22 cellular contexts compared by ENCODE assay signal in genomic region chr10:12800302-12800701, GRCh38.
DNase-seq lines count a peak whose midpoint lies in the region; ATAC-seq, FAIRE-seq and TF ChIP-seq lines count a peak whose summit lies in the region.
"Had no signal": no experiment of that assay in that cellular context is flagged by ENCODE, and none has a peak within 500 bp of the region (broad histone marks: within the 10 kb centered on the region; RNA-seq: fewer than 3 reads in every experiment).

No MANE protein-coding gene starts in this region.

- CTCF ChIA-PET in SK-N-SH (lab: Yijun Ruan, JAX) = interaction anchor here (0.8 to 5.8 kb wide), 5 partner anchors 10 to 585 kb away, joined by 3 to 28 read pairs (median 3); no protein-coding TSS in a partner anchor

- no peak overlapping the region for H2AFZ ChIP-seq in SK-N-SH (ENCODE audit: low read depth)
- no peak overlapping the region for H2AFZ ChIP-seq in astrocyte (ENCODE audit: low read depth, low read length)
- no peak overlapping the region for H2AFZ ChIP-seq in hepatocyte
- H2AFZ ChIP-seq: parathyroid adenoma had no signal

- POLR2A ChIA-PET in SK-N-SH (lab: Yijun Ruan, JAX) = no interaction called here

- 73% methylated on average over 4 of the region's 4 CpGs for WGBS in SK-N-SH (ENCODE audit: low lambda C conversion rate)
- 78% methylated on average over 4 of the region's 4 CpGs for WGBS in hepatocyte (ENCODE audit: low lambda C conversion rate, missing lambda C conversion rate)

- H3K27me3 Mint-ChIP-seq in astrocyte (ENCODE audit: low read depth, unreplicated experiment) = no peaks in the 10 kb centered on the region
- no peaks in the 10 kb centered on the region for H3K27me3 Mint-ChIP-seq in T-helper 2 cell treated with Interferon-gamma antibody and Interleukin-4, amounts not matched to agents 5 μg/mL and 100 μg/mL, for 36 hours (ENCODE audit: low read depth)
- H3K27me3 Mint-ChIP-seq: activated CD4-positive, alpha-beta T cell treated with anti-CD3 and anti-CD28 coated beads, Interleukin-2, amount 10 ng/mL, durations not matched to agents 7 days and 5 days; IgD-negative memory B cell had no signal

- H3K4me3 ChIP-seq in SK-N-SH (ENCODE audit: low read depth in 2 of 2, low read length in 1 of 2) (no peak overlapping the region), astrocyte (ENCODE audit: insufficient read depth, low read depth, low read length) (no peak overlapping the region), hepatocyte (no peak overlapping the region)
- H3K4me3 ChIP-seq: esophagus squamous epithelium, lung, skin epidermis had no signal

- 0 out of 2 replicates have a peak, but pooled peaks have one; percentile 3 for TF ChIP-seq RAD21 in SK-N-SH (IDR thresholded peaks at IDR 0.05; ENCODE audit: low read length)

- H3K4me2 ChIP-seq in SK-N-SH (no peak overlapping the region), astrocyte (ENCODE audit: low read length) (no peak overlapping the region), hepatocyte (no peak overlapping the region)

- H3K27me3 ChIP-seq in SK-N-SH (ENCODE audit: insufficient read depth) (no peaks in the 10 kb centered on the region), astrocyte (ENCODE audit: insufficient read depth, low read length) (no peaks in the 10 kb centered on the region), hepatocyte (no peaks in the 10 kb centered on the region), foreskin keratinocyte (no peaks in the 10 kb centered on the region)
- H3K27me3 ChIP-seq: esophagus squamous epithelium had no signal

- H3K4me1 ChIP-seq in SK-N-SH (ENCODE audit: control insufficient read depth in 1 of 2, insufficient read depth in 2 of 2, low read depth in 1 of 2, low read length in 1 of 2) (peaks cover 0 to 4% of the 10 kb centered on the region in 2 experiments; a peak in 2 of 4 replicates), astrocyte (ENCODE audit: insufficient read depth, low read length) (no peaks in the 10 kb centered on the region), hepatocyte (ENCODE audit: insufficient read depth) (no peaks in the 10 kb centered on the region), foreskin keratinocyte (no peaks in the 10 kb centered on the region)
- H3K4me1 ChIP-seq: parathyroid adenoma had no signal

- H3K9ac ChIP-seq in SK-N-SH (no peak overlapping the region), astrocyte (ENCODE audit: low read length) (no peak overlapping the region)
- H3K9ac ChIP-seq: parathyroid adenoma had no signal

- H3K9me3 ChIP-seq in SK-N-SH = no peaks in the 10 kb centered on the region
- H3K9me3 ChIP-seq in astrocyte (ENCODE audit: insufficient read depth, low read depth, low read length) = no peaks in the 10 kb centered on the region
- H3K9me3 ChIP-seq in hepatocyte (ENCODE audit: low read depth) = no peaks in the 10 kb centered on the region
- H3K9me3 ChIP-seq: esophagus squamous epithelium had no signal

- H3K79me2 ChIP-seq in SK-N-SH (ENCODE audit: insufficient read depth) (no peaks in the 10 kb centered on the region), astrocyte (ENCODE audit: insufficient read depth, low read length) (no peaks in the 10 kb centered on the region), hepatocyte (no peaks in the 10 kb centered on the region)
- H3K79me2 ChIP-seq: parathyroid adenoma had no signal

- no peak for ATAC-seq in SK-N-SH treated with all-trans-retinoic acid at 6 μM for 48 hours
- no peak for ATAC-seq in foreskin keratinocyte
- ATAC-seq: stimulated activated naive CD8-positive, alpha-beta T cell treated with anti-CD3 and anti-CD28 coated beads, Interleukin-15, Interleukin-2, amounts not matched to agents 100 U/mL and 50 U/mL, for 24 hours had no signal

- H4K20me1 ChIP-seq in SK-N-SH (ENCODE audit: insufficient read depth) (no peaks in the 10 kb centered on the region), astrocyte (ENCODE audit: insufficient read depth, low read length) (no peaks in the 10 kb centered on the region), hepatocyte (ENCODE audit: insufficient read depth, poor library complexity, severe bottlenecking) (no peaks in the 10 kb centered on the region)

- H3F3A ChIP-seq in SK-N-SH (replicated peaks; ENCODE audit: insufficient read depth) = no peaks in the 10 kb centered on the region

- no peaks in the 10 kb centered on the region for H3K9me3 Mint-ChIP-seq in astrocyte (ENCODE audit: unreplicated experiment)
- no peaks in the 10 kb centered on the region for H3K9me3 Mint-ChIP-seq in T-helper 2 cell treated with Interferon-gamma antibody and Interleukin-4, amounts not matched to agents 5 μg/mL and 100 μg/mL, for 36 hours
- H3K9me3 Mint-ChIP-seq: activated CD4-positive, alpha-beta T cell treated with anti-CD3 and anti-CD28 coated beads, Interleukin-2, amount 10 ng/mL, durations not matched to agents 7 days and 5 days; IgD-negative memory B cell had no signal

- H3K27ac Mint-ChIP-seq in astrocyte (ENCODE audit: unreplicated experiment) = no peak overlapping the region
- H3K27ac Mint-ChIP-seq in T-helper 2 cell treated with Interferon-gamma antibody and Interleukin-4, amounts not matched to agents 5 μg/mL and 100 μg/mL, for 36 hours = no peak overlapping the region
- H3K27ac Mint-ChIP-seq: activated CD4-positive, alpha-beta T cell treated with anti-CD3 and anti-CD28 coated beads, Interleukin-2, amount 10 ng/mL, durations not matched to agents 7 days and 5 days; IgD-negative memory B cell had no signal

- DNase-seq in SK-N-SH = no peak
- no peak for DNase-seq in astrocyte (ENCODE audit: low read depth)
- DNase-seq in hepatocyte (ENCODE audit: low spot score) = no peak
- DNase-seq in T-helper 2 cell treated with Interferon-gamma antibody and Interleukin-4, amounts not matched to agents 5 μg/mL and 100 μg/mL, for 36 hours (ENCODE audit: low spot score) = no peak
- DNase-seq in NCI-H187 (lab: John Stamatoyannopoulos, UW) = no peak
- DNase-seq in iPS-NIHi7 (ENCODE audit: extremely low spot score) = no peak
- DNase-seq in foreskin keratinocyte = no peak
- DNase-seq: activated CD4-positive, alpha-beta T cell treated with anti-CD3 and anti-CD28 coated beads, Interleukin-2, amount 10 ng/mL, durations not matched to agents 7 days and 5 days; activated CD8-positive, alpha-beta memory T cell treated with anti-CD3 and anti-CD28 coated beads, Interleukin-2, amount 50 U/mL, for 4 hours; activated effector memory CD4-positive, alpha-beta T cell treated with Interleukin-2 at 50 U/mL for 16 hours; esophagus squamous epithelium; head of caudate nucleus; NCI-H1930; stimulated activated naive CD8-positive, alpha-beta T cell treated with anti-CD3 and anti-CD28 coated beads, Interleukin-15, Interleukin-2, amounts not matched to agents 100 U/mL and 50 U/mL, for 24 hours; trophoblast cell had no signal

- TF ChIP-seq CTCF in SK-N-SH (IDR thresholded peaks at IDR 0.05) = peak; percentile 30
- TF ChIP-seq CTCF in astrocyte (IDR thresholded peaks at IDR 0.05; ENCODE audit: insufficient read depth, low read depth, low read length) = peak; percentile 14
- peak; percentile 13 for TF ChIP-seq CTCF in hepatocyte (IDR thresholded peaks at IDR 0.05; ENCODE audit: poor library complexity)
- no peak for TF ChIP-seq CTCF in foreskin keratinocyte (conservative IDR thresholded peaks at IDR 0.05)

- no peak for FAIRE-seq in astrocyte (lab: Jason Lieb, UNC)

- peaks cover 16% of the 10 kb centered on the region for H3K36me3 Mint-ChIP-seq in astrocyte (ENCODE audit: low read depth, unreplicated experiment)
- H3K36me3 Mint-ChIP-seq in T-helper 2 cell treated with Interferon-gamma antibody and Interleukin-4, amounts not matched to agents 5 μg/mL and 100 μg/mL, for 36 hours (ENCODE audit: low read depth) = no peaks in the 10 kb centered on the region

- no peak overlapping the region for H3K4me3 Mint-ChIP-seq in astrocyte (ENCODE audit: unreplicated experiment)
- no peak overlapping the region for H3K4me3 Mint-ChIP-seq in T-helper 2 cell treated with Interferon-gamma antibody and Interleukin-4, amounts not matched to agents 5 μg/mL and 100 μg/mL, for 36 hours
- H3K4me3 Mint-ChIP-seq: activated CD4-positive, alpha-beta T cell treated with anti-CD3 and anti-CD28 coated beads, Interleukin-2, amount 10 ng/mL, durations not matched to agents 7 days and 5 days; IgD-negative memory B cell had no signal

- H3K27ac ChIP-seq in SK-N-SH (ENCODE audit: low read depth in 2 of 2, low read length in 1 of 2) (no peak overlapping the region), astrocyte (ENCODE audit: low read depth, low read length) (no peak overlapping the region), hepatocyte (no peak overlapping the region), foreskin keratinocyte (no peak overlapping the region)
- H3K27ac ChIP-seq: C4-2B, esophagus squamous epithelium, HL-60, parathyroid adenoma, skin epidermis had no signal

- TF ChIP-seq EP300 in SK-N-SH (IDR thresholded peaks at IDR 0.05; ENCODE audit: borderline replicate concordance in 1 of 2, low read depth in 1 of 2, low read length in 1 of 2) = no peak

- no peaks in the 10 kb centered on the region for H3K36me3 ChIP-seq in SK-N-SH (replicated peaks in 1 of 2; ENCODE audit: control insufficient read depth in 1 of 2, insufficient read depth in 2 of 2, low read length in 1 of 2)
- no peaks in the 10 kb centered on the region for H3K36me3 ChIP-seq in astrocyte (ENCODE audit: insufficient read depth, low read length)
- H3K36me3 ChIP-seq in hepatocyte (replicated peaks; ENCODE audit: insufficient read depth, low read depth) = no peaks in the 10 kb centered on the region
- H3K36me3 ChIP-seq: esophagus squamous epithelium had no signal

- peaks cover 8% of the 10 kb centered on the region for H3K4me1 Mint-ChIP-seq in astrocyte (ENCODE audit: low read depth, unreplicated experiment)
- no peaks in the 10 kb centered on the region for H3K4me1 Mint-ChIP-seq in T-helper 2 cell treated with Interferon-gamma antibody and Interleukin-4, amounts not matched to agents 5 μg/mL and 100 μg/mL, for 36 hours (ENCODE audit: low read depth)
- H3K4me1 Mint-ChIP-seq: activated CD4-positive, alpha-beta T cell treated with anti-CD3 and anti-CD28 coated beads, Interleukin-2, amount 10 ng/mL, durations not matched to agents 7 days and 5 days; IgD-negative memory B cell had no signal

- H3K9me2 ChIP-seq in SK-N-SH (no peaks in the 10 kb centered on the region), hepatocyte (replicated peaks; ENCODE audit: insufficient read depth) (no peaks in the 10 kb centered on the region)

TF ChIP-seq in SK-N-SH, 30 proteins besides CTCF, POLR2A, EP300 and RAD21:
- no peak for TF ChIP-seq NRF1 (IDR thresholded peaks at IDR 0.05; ENCODE audit: low read depth, low read length)

TF ChIP-seq in SK-N-SH treated with all-trans-retinoic acid at 6 μM for 48 hours, 23 proteins besides CTCF, POLR2A, EP300 and RAD21 (continues in another document):
- no peak for TF ChIP-seq ZNF8 (CRISPR knock-in tag; IDR thresholded peaks at IDR 0.05)
- TF ChIP-seq SNAI2 (CRISPR knock-in tag; IDR thresholded peaks at IDR 0.05) = no peak
- TF ChIP-seq ARNTL (CRISPR knock-in tag; IDR thresholded peaks at IDR 0.05; ENCODE audit: borderline replicate concordance, low read depth) = no peak
- no peak for TF ChIP-seq TCF4 (CRISPR knock-in tag; IDR thresholded peaks at IDR 0.05; ENCODE audit: borderline replicate concordance)
- no peak for TF ChIP-seq RARB (CRISPR knock-in tag; IDR thresholded peaks at IDR 0.05)
- TF ChIP-seq ZNF70 (CRISPR knock-in tag; IDR thresholded peaks at IDR 0.05) = no peak
- no peak for TF ChIP-seq CSDC2 (CRISPR knock-in tag; IDR thresholded peaks at IDR 0.05)
- TF ChIP-seq GLIS3 (CRISPR knock-in tag; IDR thresholded peaks at IDR 0.05) = no peak
